12 cellular contexts compared by ENCODE assay signal in genomic region chr17:75263051-75263450, GRCh38. TPM values are rescaled to one million over a fixed set of nuclear protein-coding genes. Genes with fewer than 3 reads are reported as not detected.
DNase-seq lines count a peak whose midpoint lies in the region; ATAC-seq, FAIRE-seq and TF ChIP-seq lines count a peak whose summit lies in the region.
"Had no signal": no experiment of that assay in that cellular context is flagged by ENCODE, and none has a peak within 500 bp of the region (broad histone marks: within the 10 kb centered on the region; RNA-seq: fewer than 3 reads in every experiment).

No MANE protein-coding gene starts in this region.

- TF ChIP-seq RAD21 in A549 (conservative IDR thresholded peaks at IDR 0.05 in 1 of 2, IDR thresholded peaks at IDR 0.05 in 1 of 2), result 0 out of 5 replicates have a peak, but pooled peaks of 1 of the 2 experiments have one; percentile 12

- no peak for ATAC-seq in A549
- ATAC-seq in T-cell (replicated peaks in 1 of 4), result no peak

- H3K36me3 ChIP-seq in GM06990 (ENCODE audit: control insufficient read depth, insufficient read depth, low read length) (peaks cover 30% of the 10 kb centered on the region), WERI-Rb-1 (peaks cover 60% of the 10 kb centered on the region)

- H3K9me3 ChIP-seq in A549 (no peaks in the 10 kb centered on the region), WERI-Rb-1 (ENCODE audit: severe bottlenecking) (no peaks in the 10 kb centered on the region)
- H3K9me3 ChIP-seq: Peyer's patch, thyroid gland had no signal

- peak overlapping the region in 1 of 2 donors; percentile 100 for H3K27ac Mint-ChIP-seq in T-cell
- peak overlapping the region; percentile 98 for H3K27ac Mint-ChIP-seq in glutamatergic neuron (ENCODE audit: unreplicated experiment)

- H3K27me3 Mint-ChIP-seq in T-cell (no peaks in the 10 kb centered on the region), glutamatergic neuron (ENCODE audit: unreplicated experiment) (peaks cover 5% of the 10 kb centered on the region)

- no peak for TF ChIP-seq CTCF in A549 (IDR thresholded peaks at IDR 0.05)
- TF ChIP-seq CTCF in GM06990 (IDR thresholded peaks at IDR 0.05; ENCODE audit: insufficient read depth, low read length, poor library complexity, severe bottlenecking), result peak; percentile 7
- no peak for TF ChIP-seq CTCF in glutamatergic neuron (IDR thresholded peaks at IDR 0.05; ENCODE audit: partially characterized antibody, unreplicated experiment)
- no peak for TF ChIP-seq CTCF in WERI-Rb-1 (IDR thresholded peaks at IDR 0.05; ENCODE audit: low read depth, low read length)

- H3K4me3 Mint-ChIP-seq in T-cell, result peak overlapping the region; percentile 94 to 97 (median 95)
- peak overlapping the region; percentile 99 for H3K4me3 Mint-ChIP-seq in glutamatergic neuron (ENCODE audit: unreplicated experiment)

- 88% methylated on average over 5 of the region's 5 CpGs for WGBS in A549 (ENCODE audit: missing lambda C conversion rate)

- H3K4me1 Mint-ChIP-seq in T-cell (peaks cover 38 to 47% (median 47%) of the 10 kb centered on the region in 3 donors), glutamatergic neuron (ENCODE audit: low read depth, unreplicated experiment) (peaks cover 9% of the 10 kb centered on the region)

- H3K27me3 ChIP-seq in GM06990 (replicated peaks; ENCODE audit: control insufficient read depth, insufficient read depth, low read length), result no peaks in the 10 kb centered on the region
- no peaks in the 10 kb centered on the region for H3K27me3 ChIP-seq in WERI-Rb-1 (ENCODE audit: insufficient read depth, low read depth, severe bottlenecking)
- H3K27me3 ChIP-seq: Peyer's patch, thyroid gland had no signal

- no peak for FAIRE-seq in A549 (lab: Jason Lieb, UNC)

- DNase-seq in A549 (ENCODE audit: low read depth in 1 of 2, low spot score in 1 of 2) (no peak), GM06990 (ENCODE audit: extremely low read depth, insufficient read length) (no peak), T-cell (no peak), glutamatergic neuron (no peak), NCI-H2029 (lab: John Stamatoyannopoulos, UW) (no peak), amniotic stem cell (lab: John Stamatoyannopoulos, UW) (no peak), WERI-Rb-1 (no peak)
- no peak for DNase-seq in stimulated activated CD4-positive, alpha-beta T cell treated with anti-CD3 and anti-CD28 coated beads, Interleukin-4, amount 100 ng/mL, for 4 hours
- DNase-seq: effector CD4-positive, alpha-beta T cell; NCI-H1092; Peyer's patch; thyroid gland had no signal

- H3K4me1 ChIP-seq in A549, result peaks cover 29% of the 10 kb centered on the region

- H3K27ac ChIP-seq in A549, result no peak overlapping the region; a peak in 1 of 6 replicates
- H3K27ac ChIP-seq in WERI-Rb-1, result no peak overlapping the region

- peak overlapping the region; percentile 97; the same call in 2 of the 3 replicates for H3K4me3 ChIP-seq in A549
- no peak overlapping the region for H3K4me3 ChIP-seq in GM06990 (replicated peaks; ENCODE audit: low read depth, low read length)
- no peak overlapping the region for H3K4me3 ChIP-seq in WERI-Rb-1 (ENCODE audit: low read depth, low read length)

- TF ChIP-seq POLR2A in A549 (IDR thresholded peaks at IDR 0.05; ENCODE audit: low read length), result no peak

- CTCF ChIA-PET in A549 (lab: Yijun Ruan, JAX), result interaction anchor here (0.5 to 6.2 kb wide), 9 partner anchors 8 to 207 kb away, joined by 3 to 102 read pairs (median 4); partner anchors contain the start of genes MIF4GD and SLC25A19
- CTCF ChIA-PET in T-cell (lab: Charles Lee), result interaction anchor here (0.5 to 4.1 kb wide), 6 partner anchors 8 to 742 kb away, joined by 4 to 58 read pairs (median 5); partner anchors contain the start of genes GRB2 (in 1 of the 2) and MIF4GD (in 1 of the 2)

- H3K4me2 ChIP-seq in A549, result peak overlapping the region; percentile 97

- no peak for TF ChIP-seq EP300 in A549 (IDR thresholded peaks at IDR 0.05)

- H3K36me3 Mint-ChIP-seq in T-cell (peaks cover 19% of the 10 kb centered on the region), glutamatergic neuron (ENCODE audit: unreplicated experiment) (no peaks in the 10 kb centered on the region)

- POLR2A ChIA-PET in A549 (lab: Yijun Ruan, JAX), result interaction anchor here (1.0 to 3.8 kb wide), 4 partner anchors 7 to 143 kb away, joined by 9 to 86 read pairs (median 18); partner anchors contain the start of genes GRB2, MIF4GD, NUP85 and SLC25A19
- POLR2A ChIA-PET in T-cell (lab: Charles Lee), result interaction anchor here (0.6 to 2.6 kb wide), 5 partner anchors 8 to 374 kb away, joined by 3 to 22 read pairs (median 6); partner anchors contain the start of genes MIF4GD (in 1 of the 2) and SLC25A19 (in 1 of the 2)

- H3K9me3 Mint-ChIP-seq in T-cell, result no peaks in the 10 kb centered on the region
- H3K9me3 Mint-ChIP-seq in glutamatergic neuron (ENCODE audit: unreplicated experiment), result peaks cover 6% of the 10 kb centered on the region

TF ChIP-seq in A549, 52 proteins besides CTCF, POLR2A, EP300 and RAD21:
- TF ChIP-seq ATOH8 (CRISPR knock-in tag; IDR thresholded peaks at IDR 0.05; ENCODE audit: low read depth) (no peak), JUN (IDR thresholded peaks at IDR 0.05) (0 out of 5 replicates have a peak, but pooled peaks of 1 of the 2 experiments have one; percentile 18)
TF ChIP-seq in A549: peak in this region for 1.

RNA-seq across cellular contexts. Expression of gene MRPS7, which starts 1.4 kb away (rescaled TPM):
- polyA plus RNA-seq in A549 (2011; rRNA removed) (144 and 157 TPM in 2 replicates), A549 (2017; fragmentation: RNase III; extraction: RNeasy Plus Mini Kit Qiagen cat#74134 plus additional on column Dnase treatment) (161 to 164 TPM (median 163 TPM) in 3 replicates)
- polyA plus RNA-seq in A549 (2012; cell fraction: cytosol; rRNA removed), result 148 and 176 TPM in 2 replicates
- 91.3 and 93.4 TPM in 2 replicates for polyA plus RNA-seq in A549 (2012; cell fraction: nucleus; rRNA removed)
- polyA minus RNA-seq in A549 (2011; rRNA and poly(A)+ RNA removed), result 76.8 and 97.2 TPM in 2 replicates
- total RNA-seq in T-cell (10 to 100 TPM; 29.8 to 39.4 (median 33.6) TPM), glutamatergic neuron (ENCODE audit: unreplicated experiment) (48.8 TPM)

RNA-seq across cellular contexts. Expression of gene GGA3, which starts 1.6 kb away (rescaled TPM):
- polyA plus RNA-seq in A549 (2011; rRNA removed) (40.9 and 43.6 TPM in 2 replicates), A549 (2017; fragmentation: RNase III; extraction: RNeasy Plus Mini Kit Qiagen cat#74134 plus additional on column Dnase treatment) (34.5 to 42.8 TPM (median 35.8 TPM) in 3 replicates)
- polyA plus RNA-seq in A549 (2012; cell fraction: cytosol; rRNA removed), result 33.7 and 38.1 TPM in 2 replicates
- polyA plus RNA-seq in A549 (2012; cell fraction: nucleus; rRNA removed), result 183 and 227 TPM in 2 replicates
- polyA minus RNA-seq in A549 (2011; rRNA and poly(A)+ RNA removed), result 66.4 and 91.5 TPM in 2 replicates
- total RNA-seq in T-cell (100 to 1,000 TPM in 3 of 5 donors, 10 to 100 TPM in 2; 78.1 to 118 (median 102) TPM), glutamatergic neuron (ENCODE audit: unreplicated experiment) (65.0 TPM)

RNA-seq across cellular contexts. Expression of gene MIF4GD, which starts 8.0 kb away (rescaled TPM):
- polyA plus RNA-seq in A549 (2011; rRNA removed) (61.0 and 71.4 TPM in 2 replicates), A549 (2017; fragmentation: RNase III; extraction: RNeasy Plus Mini Kit Qiagen cat#74134 plus additional on column Dnase treatment) (22.2 to 24.6 TPM (median 23.9 TPM) in 3 replicates)
- polyA plus RNA-seq in A549 (2012; cell fraction: cytosol; rRNA removed), result 57.0 and 65.8 TPM in 2 replicates
- 46.6 and 47.8 TPM in 2 replicates for polyA plus RNA-seq in A549 (2012; cell fraction: nucleus; rRNA removed)
- 70.5 and 70.8 TPM in 2 replicates for polyA minus RNA-seq in A549 (2011; rRNA and poly(A)+ RNA removed)
- total RNA-seq in T-cell (10 to 100 TPM; 27.1 to 45.6 (median 39.2) TPM), glutamatergic neuron (ENCODE audit: unreplicated experiment) (12.8 TPM)

RNA-seq across cellular contexts. Expression of gene SLC25A19, which starts 26.2 kb away (rescaled TPM):
- 14.8 and 15.3 TPM in 2 replicates for polyA plus RNA-seq in A549 (2011; rRNA removed)
- polyA plus RNA-seq in A549 (2012; cell fraction: cytosol; rRNA removed), result 32.0 and 35.2 TPM in 2 replicates
- 27.7 and 28.9 TPM in 2 replicates for polyA plus RNA-seq in A549 (2012; cell fraction: nucleus; rRNA removed)
- polyA plus RNA-seq in A549 (2017; fragmentation: RNase III; extraction: RNeasy Plus Mini Kit Qiagen cat#74134 plus additional on column Dnase treatment), result 13.7 to 16.4 TPM (median 14.9 TPM) in 3 replicates
- polyA minus RNA-seq in A549 (2011; rRNA and poly(A)+ RNA removed), result 14.5 and 15.7 TPM in 2 replicates
- total RNA-seq in T-cell, result 10 to 100 TPM; 12.4 to 30.1 (median 25.9) TPM
- total RNA-seq in glutamatergic neuron (ENCODE audit: unreplicated experiment), result 9.3 TPM

RNA-seq across cellular contexts. Expression of gene NUP85, which starts 57.6 kb away (rescaled TPM):
- polyA plus RNA-seq in A549 (2011; rRNA removed), result 110 and 124 TPM in 2 replicates
- 203 and 209 TPM in 2 replicates for polyA plus RNA-seq in A549 (2012; cell fraction: cytosol; rRNA removed)
- 485 and 663 TPM in 2 replicates for polyA plus RNA-seq in A549 (2012; cell fraction: nucleus; rRNA removed)
- 83.4 to 87.1 TPM (median 84.1 TPM) in 3 replicates for polyA plus RNA-seq in A549 (2017; fragmentation: RNase III; extraction: RNeasy Plus Mini Kit Qiagen cat#74134 plus additional on column Dnase treatment)
- polyA minus RNA-seq in A549 (2011; rRNA and poly(A)+ RNA removed), result 109 and 125 TPM in 2 replicates
- total RNA-seq in T-cell, result 100 to 1,000 TPM in 3 of 5 donors, 10 to 100 TPM in 2; 56.2 to 128 (median 106) TPM
- 58.9 TPM for total RNA-seq in glutamatergic neuron (ENCODE audit: unreplicated experiment)
